Comparison of ENCODE assay signal across 2 cellular contexts in the genomic region with DNA sequence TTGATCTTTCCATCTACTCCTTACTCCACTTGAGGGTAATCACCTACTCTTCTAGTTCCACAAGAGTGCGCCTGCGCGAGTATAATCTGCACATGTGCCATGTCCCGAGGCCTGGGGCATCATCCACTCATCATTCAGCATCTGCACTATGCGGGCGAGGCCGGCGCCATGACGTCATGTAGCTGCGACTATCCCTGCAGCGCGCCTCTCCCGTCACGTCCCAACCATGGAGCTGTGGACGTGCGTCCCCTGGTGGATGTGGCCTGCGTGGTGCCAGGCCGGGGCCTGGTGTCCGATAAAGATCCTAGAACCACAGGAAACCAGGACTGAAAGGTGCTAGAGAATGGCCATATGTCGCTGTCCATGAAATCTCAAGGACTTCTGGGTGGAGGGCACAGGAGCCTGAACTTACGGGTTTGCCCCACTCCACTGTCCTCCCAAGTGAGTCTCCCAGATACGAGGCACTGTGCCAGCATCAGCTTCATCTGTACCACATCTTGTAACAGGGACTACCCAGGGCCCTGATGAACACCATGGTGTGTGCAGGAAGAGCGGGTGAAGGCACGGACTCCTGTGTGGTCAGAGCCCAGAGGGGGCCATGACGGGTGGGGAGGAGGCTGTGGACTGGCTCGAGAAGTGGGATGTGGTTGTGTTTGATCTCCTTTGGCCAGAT.
TF ChIP-seq lines count a peak whose summit lies in the region.

No MANE protein-coding gene starts in this region.

TF ChIP-seq in GM23338, 12 proteins besides CTCF, POLR2A, EP300 and RAD21 (continued from another document and continues in another):
- TF ChIP-seq REST (IDR thresholded peaks at IDR 0.05; ENCODE audit: unreplicated experiment) (no peak), JUNB (IDR thresholded peaks at IDR 0.05; ENCODE audit: unreplicated experiment) (no peak), ZNF462 (CRISPR knock-in tag; IDR thresholded peaks at IDR 0.05) (no peak), POLR2AphosphoS5 (IDR thresholded peaks at IDR 0.05; ENCODE audit: low read depth) (no peak), ZNF114 (CRISPR knock-in tag; IDR thresholded peaks at IDR 0.05) (no peak), NANOG (IDR thresholded peaks at IDR 0.05; ENCODE audit: borderline replicate concordance) (no peak), ZNF331 (CRISPR knock-in tag; IDR thresholded peaks at IDR 0.05; ENCODE audit: low read depth) (no peak)
- TF ChIP-seq, protein P1, sequence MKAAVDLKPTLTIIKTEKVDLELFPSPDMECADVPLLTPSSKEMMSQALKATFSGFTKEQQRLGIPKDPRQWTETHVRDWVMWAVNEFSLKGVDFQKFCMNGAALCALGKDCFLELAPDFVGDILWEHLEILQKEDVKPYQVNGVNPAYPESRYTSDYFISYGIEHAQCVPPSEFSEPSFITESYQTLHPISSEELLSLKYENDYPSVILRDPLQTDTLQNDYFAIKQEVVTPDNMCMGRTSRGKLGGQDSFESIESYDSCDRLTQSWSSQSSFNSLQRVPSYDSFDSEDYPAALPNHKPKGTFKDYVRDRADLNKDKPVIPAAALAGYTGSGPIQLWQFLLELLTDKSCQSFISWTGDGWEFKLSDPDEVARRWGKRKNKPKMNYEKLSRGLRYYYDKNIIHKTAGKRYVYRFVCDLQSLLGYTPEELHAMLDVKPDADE (IDR thresholded peaks at IDR 0.05), result no peak

TF ChIP-seq in WTC11, 78 proteins besides CTCF, POLR2A, EP300 and RAD21 (continued from another document):
- no peak for TF ChIP-seq HMGXB4 (CRISPR knock-in tag; IDR thresholded peaks at IDR 0.05)
- TF ChIP-seq ZNF219 (CRISPR knock-in tag; IDR thresholded peaks at IDR 0.05; ENCODE audit: borderline replicate concordance), result no peak
- no peak for TF ChIP-seq EMX1 (CRISPR knock-in tag; IDR thresholded peaks at IDR 0.05)
- TF ChIP-seq CBFB (CRISPR knock-in tag; IDR thresholded peaks at IDR 0.05; ENCODE audit: low read depth), result no peak
- TF ChIP-seq SMAD3 (CRISPR knock-in tag; IDR thresholded peaks at IDR 0.05; ENCODE audit: borderline replicate concordance), result no peak
- TF ChIP-seq, protein P2, sequence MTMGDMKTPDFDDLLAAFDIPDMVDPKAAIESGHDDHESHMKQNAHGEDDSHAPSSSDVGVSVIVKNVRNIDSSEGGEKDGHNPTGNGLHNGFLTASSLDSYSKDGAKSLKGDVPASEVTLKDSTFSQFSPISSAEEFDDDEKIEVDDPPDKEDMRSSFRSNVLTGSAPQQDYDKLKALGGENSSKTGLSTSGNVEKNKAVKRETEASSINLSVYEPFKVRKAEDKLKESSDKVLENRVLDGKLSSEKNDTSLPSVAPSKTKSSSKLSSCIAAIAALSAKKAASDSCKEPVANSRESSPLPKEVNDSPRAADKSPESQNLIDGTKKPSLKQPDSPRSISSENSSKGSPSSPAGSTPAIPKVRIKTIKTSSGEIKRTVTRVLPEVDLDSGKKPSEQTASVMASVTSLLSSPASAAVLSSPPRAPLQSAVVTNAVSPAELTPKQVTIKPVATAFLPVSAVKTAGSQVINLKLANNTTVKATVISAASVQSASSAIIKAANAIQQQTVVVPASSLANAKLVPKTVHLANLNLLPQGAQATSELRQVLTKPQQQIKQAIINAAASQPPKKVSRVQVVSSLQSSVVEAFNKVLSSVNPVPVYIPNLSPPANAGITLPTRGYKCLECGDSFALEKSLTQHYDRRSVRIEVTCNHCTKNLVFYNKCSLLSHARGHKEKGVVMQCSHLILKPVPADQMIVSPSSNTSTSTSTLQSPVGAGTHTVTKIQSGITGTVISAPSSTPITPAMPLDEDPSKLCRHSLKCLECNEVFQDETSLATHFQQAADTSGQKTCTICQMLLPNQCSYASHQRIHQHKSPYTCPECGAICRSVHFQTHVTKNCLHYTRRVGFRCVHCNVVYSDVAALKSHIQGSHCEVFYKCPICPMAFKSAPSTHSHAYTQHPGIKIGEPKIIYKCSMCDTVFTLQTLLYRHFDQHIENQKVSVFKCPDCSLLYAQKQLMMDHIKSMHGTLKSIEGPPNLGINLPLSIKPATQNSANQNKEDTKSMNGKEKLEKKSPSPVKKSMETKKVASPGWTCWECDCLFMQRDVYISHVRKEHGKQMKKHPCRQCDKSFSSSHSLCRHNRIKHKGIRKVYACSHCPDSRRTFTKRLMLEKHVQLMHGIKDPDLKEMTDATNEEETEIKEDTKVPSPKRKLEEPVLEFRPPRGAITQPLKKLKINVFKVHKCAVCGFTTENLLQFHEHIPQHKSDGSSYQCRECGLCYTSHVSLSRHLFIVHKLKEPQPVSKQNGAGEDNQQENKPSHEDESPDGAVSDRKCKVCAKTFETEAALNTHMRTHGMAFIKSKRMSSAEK (CRISPR knock-in tag; IDR thresholded peaks at IDR 0.05; ENCODE audit: borderline replicate concordance), result no peak
- no peak for TF ChIP-seq NFATC4 (CRISPR knock-in tag; IDR thresholded peaks at IDR 0.05)
- no peak for TF ChIP-seq JUN (CRISPR knock-in tag; IDR thresholded peaks at IDR 0.05)
- no peak for TF ChIP-seq RELA (CRISPR knock-in tag; IDR thresholded peaks at IDR 0.05; ENCODE audit: borderline replicate concordance)
- no peak for TF ChIP-seq ZNF281 (CRISPR knock-in tag; IDR thresholded peaks at IDR 0.05)
- TF ChIP-seq ESRRA (CRISPR knock-in tag; IDR thresholded peaks at IDR 0.05; ENCODE audit: borderline replicate concordance), result no peak
- TF ChIP-seq AR (CRISPR knock-in tag; IDR thresholded peaks at IDR 0.05), result no peak
- no peak for TF ChIP-seq ZNF232 (CRISPR knock-in tag; IDR thresholded peaks at IDR 0.05)
- TF ChIP-seq SP1 (CRISPR knock-in tag; conservative IDR thresholded peaks at IDR 0.05), result no peak
- no peak for TF ChIP-seq NFYB (CRISPR knock-in tag; conservative IDR thresholded peaks at IDR 0.05; ENCODE audit: low read depth)
